In the genomic region with DNA sequence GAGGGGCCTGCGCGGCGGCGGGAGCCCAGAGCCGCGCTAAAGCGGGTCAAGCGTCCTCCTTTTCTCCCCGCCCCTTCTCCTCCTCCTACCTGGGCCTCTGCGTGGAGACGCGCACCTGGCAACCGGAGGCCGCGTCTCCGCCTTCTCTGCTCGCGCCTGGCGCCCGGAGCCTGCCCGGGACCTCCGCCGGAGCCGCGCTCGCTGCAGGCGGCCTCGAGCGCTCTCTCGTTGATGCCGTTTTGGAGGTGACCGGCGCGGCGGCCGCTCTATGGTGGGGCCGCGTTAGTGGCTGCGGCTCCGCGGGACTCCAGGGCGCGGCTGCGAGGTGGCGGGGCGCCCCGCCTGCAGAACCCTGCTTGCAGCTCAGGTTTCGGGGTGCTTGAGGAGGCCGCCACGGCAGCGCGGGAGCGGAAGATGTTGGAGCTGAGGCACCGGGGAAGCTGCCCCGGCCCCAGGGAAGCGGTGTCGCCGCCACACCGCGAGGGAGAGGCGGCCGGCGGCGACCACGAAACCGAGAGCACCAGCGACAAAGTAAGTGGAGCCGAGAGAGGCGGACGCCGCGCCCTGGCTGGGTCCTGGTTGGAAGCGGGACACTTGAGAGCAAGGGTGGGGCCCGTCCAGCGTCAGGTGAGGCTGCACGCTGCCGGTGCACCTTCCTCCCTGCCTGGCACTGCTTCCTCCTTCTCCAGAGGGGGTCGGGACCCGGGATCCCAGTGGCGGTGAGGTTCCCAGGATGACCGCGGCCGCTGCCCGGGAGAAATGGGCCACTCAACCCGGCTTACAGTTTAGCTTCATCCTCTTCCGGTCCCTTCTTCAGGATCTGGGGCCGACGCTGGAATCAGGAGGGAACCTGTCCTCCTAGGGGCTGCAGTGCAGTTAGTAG, we compare ENCODE assay signal across 1 cellular context.
A peak's percentile ranks its signal among the peaks of the same experiment; 100 is the strongest.
TF ChIP-seq lines count a peak whose summit lies in the region.

A gene (plus strand): TSS at position 140 of the 883 bp plus-strand sequence. CDS start 275 bp downstream, at position 415.

TF ChIP-seq in HepG2, 621 proteins besides CTCF, POLR2A, EP300 and RAD21 (continued from another document and continues in another):
- TF ChIP-seq, protein P1, sequence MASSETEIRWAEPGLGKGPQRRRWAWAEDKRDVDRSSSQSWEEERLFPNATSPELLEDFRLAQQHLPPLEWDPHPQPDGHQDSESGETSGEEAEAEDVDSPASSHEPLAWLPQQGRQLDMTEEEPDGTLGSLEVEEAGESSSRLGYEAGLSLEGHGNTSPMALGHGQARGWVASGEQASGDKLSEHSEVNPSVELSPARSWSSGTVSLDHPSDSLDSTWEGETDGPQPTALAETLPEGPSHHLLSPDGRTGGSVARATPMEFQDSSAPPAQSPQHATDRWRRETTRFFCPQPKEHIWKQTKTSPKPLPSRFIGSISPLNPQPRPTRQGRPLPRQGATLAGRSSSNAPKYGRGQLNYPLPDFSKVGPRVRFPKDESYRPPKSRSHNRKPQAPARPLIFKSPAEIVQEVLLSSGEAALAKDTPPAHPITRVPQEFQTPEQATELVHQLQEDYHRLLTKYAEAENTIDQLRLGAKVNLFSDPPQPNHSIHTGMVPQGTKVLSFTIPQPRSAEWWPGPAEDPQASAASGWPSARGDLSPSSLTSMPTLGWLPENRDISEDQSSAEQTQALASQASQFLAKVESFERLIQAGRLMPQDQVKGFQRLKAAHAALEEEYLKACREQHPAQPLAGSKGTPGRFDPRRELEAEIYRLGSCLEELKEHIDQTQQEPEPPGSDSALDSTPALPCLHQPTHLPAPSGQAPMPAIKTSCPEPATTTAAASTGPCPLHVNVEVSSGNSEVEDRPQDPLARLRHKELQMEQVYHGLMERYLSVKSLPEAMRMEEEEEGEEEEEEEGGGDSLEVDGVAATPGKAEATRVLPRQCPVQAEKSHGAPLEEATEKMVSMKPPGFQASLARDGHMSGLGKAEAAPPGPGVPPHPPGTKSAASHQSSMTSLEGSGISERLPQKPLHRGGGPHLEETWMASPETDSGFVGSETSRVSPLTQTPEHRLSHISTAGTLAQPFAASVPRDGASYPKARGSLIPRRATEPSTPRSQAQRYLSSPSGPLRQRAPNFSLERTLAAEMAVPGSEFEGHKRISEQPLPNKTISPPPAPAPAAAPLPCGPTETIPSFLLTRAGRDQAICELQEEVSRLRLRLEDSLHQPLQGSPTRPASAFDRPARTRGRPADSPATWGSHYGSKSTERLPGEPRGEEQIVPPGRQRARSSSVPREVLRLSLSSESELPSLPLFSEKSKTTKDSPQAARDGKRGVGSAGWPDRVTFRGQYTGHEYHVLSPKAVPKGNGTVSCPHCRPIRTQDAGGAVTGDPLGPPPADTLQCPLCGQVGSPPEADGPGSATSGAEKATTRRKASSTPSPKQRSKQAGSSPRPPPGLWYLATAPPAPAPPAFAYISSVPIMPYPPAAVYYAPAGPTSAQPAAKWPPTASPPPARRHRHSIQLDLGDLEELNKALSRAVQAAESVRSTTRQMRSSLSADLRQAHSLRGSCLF (CRISPR knock-in tag; IDR thresholded peaks at IDR 0.05; ENCODE audit: borderline replicate concordance): no peak
- TF ChIP-seq DNMT1 (CRISPR knock-in tag; IDR thresholded peaks at IDR 0.05): 0 out of 2 replicates have a peak, but pooled peaks have one; percentile 61
- TF ChIP-seq ZNF564 (CRISPR knock-in tag; IDR thresholded peaks at IDR 0.05): peak; percentile 69
- TF ChIP-seq ZNF737 (CRISPR knock-in tag; IDR thresholded peaks at IDR 0.05; ENCODE audit: borderline replicate concordance): no peak
- no peak for TF ChIP-seq GFI1 (CRISPR knock-in tag; IDR thresholded peaks at IDR 0.05; ENCODE audit: borderline replicate concordance)
- TF ChIP-seq HES4 (CRISPR knock-in tag; IDR thresholded peaks at IDR 0.05; ENCODE audit: borderline replicate concordance): no peak
- TF ChIP-seq, protein P2, sequence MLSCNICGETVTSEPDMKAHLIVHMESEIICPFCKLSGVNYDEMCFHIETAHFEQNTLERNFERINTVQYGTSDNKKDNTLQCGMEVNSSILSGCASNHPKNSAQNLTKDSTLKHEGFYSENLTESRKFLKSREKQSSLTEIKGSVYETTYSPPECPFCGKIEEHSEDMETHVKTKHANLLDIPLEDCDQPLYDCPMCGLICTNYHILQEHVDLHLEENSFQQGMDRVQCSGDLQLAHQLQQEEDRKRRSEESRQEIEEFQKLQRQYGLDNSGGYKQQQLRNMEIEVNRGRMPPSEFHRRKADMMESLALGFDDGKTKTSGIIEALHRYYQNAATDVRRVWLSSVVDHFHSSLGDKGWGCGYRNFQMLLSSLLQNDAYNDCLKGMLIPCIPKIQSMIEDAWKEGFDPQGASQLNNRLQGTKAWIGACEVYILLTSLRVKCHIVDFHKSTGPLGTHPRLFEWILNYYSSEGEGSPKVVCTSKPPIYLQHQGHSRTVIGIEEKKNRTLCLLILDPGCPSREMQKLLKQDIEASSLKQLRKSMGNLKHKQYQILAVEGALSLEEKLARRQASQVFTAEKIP (CRISPR knock-in tag; IDR thresholded peaks at IDR 0.05; ENCODE audit: borderline replicate concordance): no peak
- TF ChIP-seq KDM5A (IDR thresholded peaks at IDR 0.05; ENCODE audit: borderline replicate concordance, low read length): no peak
- TF ChIP-seq POGZ (CRISPR knock-in tag; IDR thresholded peaks at IDR 0.05): peak; percentile 15; the same call in 1 of the 2 replicates
- no peak for TF ChIP-seq ZBTB20 (CRISPR knock-in tag; IDR thresholded peaks at IDR 0.05; ENCODE audit: borderline replicate concordance, low read depth)
- 0 out of 2 replicates have a peak, but pooled peaks have one; percentile 36 for TF ChIP-seq ZNF558 (CRISPR knock-in tag; IDR thresholded peaks at IDR 0.05; ENCODE audit: borderline replicate concordance)
- TF ChIP-seq, protein P3, sequence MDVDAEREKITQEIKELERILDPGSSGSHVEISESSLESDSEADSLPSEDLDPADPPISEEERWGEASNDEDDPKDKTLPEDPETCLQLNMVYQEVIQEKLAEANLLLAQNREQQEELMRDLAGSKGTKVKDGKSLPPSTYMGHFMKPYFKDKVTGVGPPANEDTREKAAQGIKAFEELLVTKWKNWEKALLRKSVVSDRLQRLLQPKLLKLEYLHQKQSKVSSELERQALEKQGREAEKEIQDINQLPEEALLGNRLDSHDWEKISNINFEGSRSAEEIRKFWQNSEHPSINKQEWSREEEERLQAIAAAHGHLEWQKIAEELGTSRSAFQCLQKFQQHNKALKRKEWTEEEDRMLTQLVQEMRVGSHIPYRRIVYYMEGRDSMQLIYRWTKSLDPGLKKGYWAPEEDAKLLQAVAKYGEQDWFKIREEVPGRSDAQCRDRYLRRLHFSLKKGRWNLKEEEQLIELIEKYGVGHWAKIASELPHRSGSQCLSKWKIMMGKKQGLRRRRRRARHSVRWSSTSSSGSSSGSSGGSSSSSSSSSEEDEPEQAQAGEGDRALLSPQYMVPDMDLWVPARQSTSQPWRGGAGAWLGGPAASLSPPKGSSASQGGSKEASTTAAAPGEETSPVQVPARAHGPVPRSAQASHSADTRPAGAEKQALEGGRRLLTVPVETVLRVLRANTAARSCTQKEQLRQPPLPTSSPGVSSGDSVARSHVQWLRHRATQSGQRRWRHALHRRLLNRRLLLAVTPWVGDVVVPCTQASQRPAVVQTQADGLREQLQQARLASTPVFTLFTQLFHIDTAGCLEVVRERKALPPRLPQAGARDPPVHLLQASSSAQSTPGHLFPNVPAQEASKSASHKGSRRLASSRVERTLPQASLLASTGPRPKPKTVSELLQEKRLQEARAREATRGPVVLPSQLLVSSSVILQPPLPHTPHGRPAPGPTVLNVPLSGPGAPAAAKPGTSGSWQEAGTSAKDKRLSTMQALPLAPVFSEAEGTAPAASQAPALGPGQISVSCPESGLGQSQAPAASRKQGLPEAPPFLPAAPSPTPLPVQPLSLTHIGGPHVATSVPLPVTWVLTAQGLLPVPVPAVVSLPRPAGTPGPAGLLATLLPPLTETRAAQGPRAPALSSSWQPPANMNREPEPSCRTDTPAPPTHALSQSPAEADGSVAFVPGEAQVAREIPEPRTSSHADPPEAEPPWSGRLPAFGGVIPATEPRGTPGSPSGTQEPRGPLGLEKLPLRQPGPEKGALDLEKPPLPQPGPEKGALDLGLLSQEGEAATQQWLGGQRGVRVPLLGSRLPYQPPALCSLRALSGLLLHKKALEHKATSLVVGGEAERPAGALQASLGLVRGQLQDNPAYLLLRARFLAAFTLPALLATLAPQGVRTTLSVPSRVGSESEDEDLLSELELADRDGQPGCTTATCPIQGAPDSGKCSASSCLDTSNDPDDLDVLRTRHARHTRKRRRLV (CRISPR knock-in tag; IDR thresholded peaks at IDR 0.05): no peak
- no peak for TF ChIP-seq U2AF1 (optimal IDR thresholded peaks at IDR 0.05; ENCODE audit: low read depth, low read length)
- TF ChIP-seq, protein P4, sequence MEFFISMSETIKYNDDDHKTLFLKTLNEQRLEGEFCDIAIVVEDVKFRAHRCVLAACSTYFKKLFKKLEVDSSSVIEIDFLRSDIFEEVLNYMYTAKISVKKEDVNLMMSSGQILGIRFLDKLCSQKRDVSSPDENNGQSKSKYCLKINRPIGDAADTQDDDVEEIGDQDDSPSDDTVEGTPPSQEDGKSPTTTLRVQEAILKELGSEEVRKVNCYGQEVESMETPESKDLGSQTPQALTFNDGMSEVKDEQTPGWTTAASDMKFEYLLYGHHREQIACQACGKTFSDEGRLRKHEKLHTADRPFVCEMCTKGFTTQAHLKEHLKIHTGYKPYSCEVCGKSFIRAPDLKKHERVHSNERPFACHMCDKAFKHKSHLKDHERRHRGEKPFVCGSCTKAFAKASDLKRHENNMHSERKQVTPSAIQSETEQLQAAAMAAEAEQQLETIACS (CRISPR knock-in tag; IDR thresholded peaks at IDR 0.05): peak; percentile 33; the same call in 1 of the 2 replicates
- TF ChIP-seq ZBTB1 (CRISPR knock-in tag; IDR thresholded peaks at IDR 0.05; ENCODE audit: borderline replicate concordance): 0 out of 2 replicates have a peak, but pooled peaks have one; percentile 1
- TF ChIP-seq, protein P5, sequence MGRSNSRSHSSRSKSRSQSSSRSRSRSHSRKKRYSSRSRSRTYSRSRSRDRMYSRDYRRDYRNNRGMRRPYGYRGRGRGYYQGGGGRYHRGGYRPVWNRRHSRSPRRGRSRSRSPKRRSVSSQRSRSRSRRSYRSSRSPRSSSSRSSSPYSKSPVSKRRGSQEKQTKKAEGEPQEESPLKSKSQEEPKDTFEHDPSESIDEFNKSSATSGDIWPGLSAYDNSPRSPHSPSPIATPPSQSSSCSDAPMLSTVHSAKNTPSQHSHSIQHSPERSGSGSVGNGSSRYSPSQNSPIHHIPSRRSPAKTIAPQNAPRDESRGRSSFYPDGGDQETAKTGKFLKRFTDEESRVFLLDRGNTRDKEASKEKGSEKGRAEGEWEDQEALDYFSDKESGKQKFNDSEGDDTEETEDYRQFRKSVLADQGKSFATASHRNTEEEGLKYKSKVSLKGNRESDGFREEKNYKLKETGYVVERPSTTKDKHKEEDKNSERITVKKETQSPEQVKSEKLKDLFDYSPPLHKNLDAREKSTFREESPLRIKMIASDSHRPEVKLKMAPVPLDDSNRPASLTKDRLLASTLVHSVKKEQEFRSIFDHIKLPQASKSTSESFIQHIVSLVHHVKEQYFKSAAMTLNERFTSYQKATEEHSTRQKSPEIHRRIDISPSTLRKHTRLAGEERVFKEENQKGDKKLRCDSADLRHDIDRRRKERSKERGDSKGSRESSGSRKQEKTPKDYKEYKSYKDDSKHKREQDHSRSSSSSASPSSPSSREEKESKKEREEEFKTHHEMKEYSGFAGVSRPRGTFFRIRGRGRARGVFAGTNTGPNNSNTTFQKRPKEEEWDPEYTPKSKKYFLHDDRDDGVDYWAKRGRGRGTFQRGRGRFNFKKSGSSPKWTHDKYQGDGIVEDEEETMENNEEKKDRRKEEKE (IDR thresholded peaks at IDR 0.05): no peak
- no peak for TF ChIP-seq TEAD2 (CRISPR knock-in tag; IDR thresholded peaks at IDR 0.05)
- peak; percentile 61; the same call in 1 of the 2 replicates for TF ChIP-seq ZNF782 (CRISPR knock-in tag; IDR thresholded peaks at IDR 0.05; ENCODE audit: borderline replicate concordance)
- no peak for TF ChIP-seq EZH2 (conservative IDR thresholded peaks at IDR 0.05; ENCODE audit: low read depth, low read length)
- TF ChIP-seq, protein P6, sequence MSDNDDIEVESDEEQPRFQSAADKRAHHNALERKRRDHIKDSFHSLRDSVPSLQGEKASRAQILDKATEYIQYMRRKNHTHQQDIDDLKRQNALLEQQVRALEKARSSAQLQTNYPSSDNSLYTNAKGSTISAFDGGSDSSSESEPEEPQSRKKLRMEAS (IDR thresholded peaks at IDR 0.05): peak; percentile 18; the same call in 1 of the 2 replicates
- TF ChIP-seq CHD2 (IDR thresholded peaks at IDR 0.05; ENCODE audit: low read depth, low read length): no peak
- TF ChIP-seq ZNF17 (CRISPR knock-in tag; IDR thresholded peaks at IDR 0.05): no peak
- TF ChIP-seq, protein P7, sequence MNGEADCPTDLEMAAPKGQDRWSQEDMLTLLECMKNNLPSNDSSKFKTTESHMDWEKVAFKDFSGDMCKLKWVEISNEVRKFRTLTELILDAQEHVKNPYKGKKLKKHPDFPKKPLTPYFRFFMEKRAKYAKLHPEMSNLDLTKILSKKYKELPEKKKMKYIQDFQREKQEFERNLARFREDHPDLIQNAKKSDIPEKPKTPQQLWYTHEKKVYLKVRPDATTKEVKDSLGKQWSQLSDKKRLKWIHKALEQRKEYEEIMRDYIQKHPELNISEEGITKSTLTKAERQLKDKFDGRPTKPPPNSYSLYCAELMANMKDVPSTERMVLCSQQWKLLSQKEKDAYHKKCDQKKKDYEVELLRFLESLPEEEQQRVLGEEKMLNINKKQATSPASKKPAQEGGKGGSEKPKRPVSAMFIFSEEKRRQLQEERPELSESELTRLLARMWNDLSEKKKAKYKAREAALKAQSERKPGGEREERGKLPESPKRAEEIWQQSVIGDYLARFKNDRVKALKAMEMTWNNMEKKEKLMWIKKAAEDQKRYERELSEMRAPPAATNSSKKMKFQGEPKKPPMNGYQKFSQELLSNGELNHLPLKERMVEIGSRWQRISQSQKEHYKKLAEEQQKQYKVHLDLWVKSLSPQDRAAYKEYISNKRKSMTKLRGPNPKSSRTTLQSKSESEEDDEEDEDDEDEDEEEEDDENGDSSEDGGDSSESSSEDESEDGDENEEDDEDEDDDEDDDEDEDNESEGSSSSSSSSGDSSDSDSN (CRISPR knock-in tag; IDR thresholded peaks at IDR 0.05): peak; percentile 91
- TF ChIP-seq, protein P8, sequence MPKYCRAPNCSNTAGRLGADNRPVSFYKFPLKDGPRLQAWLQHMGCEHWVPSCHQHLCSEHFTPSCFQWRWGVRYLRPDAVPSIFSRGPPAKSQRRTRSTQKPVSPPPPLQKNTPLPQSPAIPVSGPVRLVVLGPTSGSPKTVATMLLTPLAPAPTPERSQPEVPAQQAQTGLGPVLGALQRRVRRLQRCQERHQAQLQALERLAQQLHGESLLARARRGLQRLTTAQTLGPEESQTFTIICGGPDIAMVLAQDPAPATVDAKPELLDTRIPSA (CRISPR knock-in tag; IDR thresholded peaks at IDR 0.05; ENCODE audit: borderline replicate concordance): no peak
- no peak for TF ChIP-seq NFKBIZ (CRISPR knock-in tag; IDR thresholded peaks at IDR 0.05)
- peak; percentile 45 for TF ChIP-seq KDM5B (CRISPR knock-in tag; IDR thresholded peaks at IDR 0.05; ENCODE audit: borderline replicate concordance)
- no peak for TF ChIP-seq SMAD3 (CRISPR knock-in tag; IDR thresholded peaks at IDR 0.05)
- no peak for TF ChIP-seq REL (CRISPR knock-in tag; conservative IDR thresholded peaks at IDR 0.05)
- TF ChIP-seq ZNF577 (CRISPR knock-in tag; IDR thresholded peaks at IDR 0.05; ENCODE audit: borderline replicate concordance, low read depth): no peak
- TF ChIP-seq WIZ (CRISPR knock-in tag; IDR thresholded peaks at IDR 0.05): no peak
- TF ChIP-seq, protein P9, sequence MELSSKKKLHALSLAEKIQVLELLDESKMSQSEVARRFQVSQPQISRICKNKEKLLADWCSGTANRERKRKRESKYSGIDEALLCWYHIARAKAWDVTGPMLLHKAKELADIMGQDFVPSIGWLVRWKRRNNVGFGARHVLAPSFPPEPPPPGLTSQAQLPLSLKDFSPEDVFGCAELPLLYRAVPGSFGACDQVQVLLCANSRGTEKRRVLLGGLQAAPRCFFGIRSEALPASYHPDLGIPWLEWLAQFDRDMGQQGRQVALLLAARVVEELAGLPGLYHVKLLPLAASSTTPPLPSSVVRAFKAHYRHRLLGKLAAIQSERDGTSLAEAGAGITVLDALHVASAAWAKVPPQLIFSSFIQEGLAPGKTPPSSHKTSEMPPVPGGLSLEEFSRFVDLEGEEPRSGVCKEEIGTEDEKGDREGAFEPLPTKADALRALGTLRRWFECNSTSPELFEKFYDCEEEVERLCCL (CRISPR knock-in tag; IDR thresholded peaks at IDR 0.05; ENCODE audit: borderline replicate concordance): 0 out of 2 replicates have a peak, but pooled peaks have one; percentile 59
